In the genomic region with DNA sequence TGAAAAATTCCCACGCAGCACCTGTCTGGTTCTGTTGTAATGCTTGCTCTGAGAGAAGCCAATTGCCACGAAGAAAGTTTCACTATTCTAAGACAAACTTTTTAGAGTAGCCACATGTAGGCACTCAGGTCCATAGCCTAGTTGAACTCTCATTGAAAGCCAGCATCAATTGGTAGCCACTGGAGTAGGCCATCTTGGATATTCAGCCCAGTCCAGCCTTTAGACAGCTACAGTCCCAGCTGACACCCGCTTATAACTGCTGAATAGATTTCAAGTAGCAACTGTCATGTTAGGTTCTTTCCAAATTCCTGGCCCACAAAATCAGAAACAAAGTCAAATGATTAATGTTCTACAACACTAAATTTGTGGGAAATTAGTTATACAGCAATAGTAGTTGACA, we compare ENCODE assay signal across 18 cellular contexts. TPM values are rescaled to one million over a fixed set of nuclear protein-coding genes. Genes with fewer than 3 reads are reported as not detected.
DNase-seq lines count a peak whose midpoint lies in the region; ATAC-seq and TF ChIP-seq lines count a peak whose summit lies in the region.
"Had no signal": no experiment of that assay in that cellular context is flagged by ENCODE, and none has a peak within 500 bp of the region (broad histone marks: within the 10 kb centered on the region; RNA-seq: fewer than 3 reads in every experiment).

No MANE protein-coding gene starts in this region.

- H3K79me2 ChIP-seq in HCT116 (ENCODE audit: insufficient read depth, low read length) = no peaks in the 10 kb centered on the region

- TF ChIP-seq CTCF in HCT116 (IDR thresholded peaks at IDR 0.05 in 2 of 3, conservative IDR thresholded peaks at IDR 0.05 in 1 of 3; ENCODE audit: borderline replicate concordance in 1 of 3, insufficient read depth in 1 of 3, low read depth in 2 of 3, low read length in 2 of 3) (no peak), ascending aorta (IDR thresholded peaks at IDR 0.05) (no peak), spleen (IDR thresholded peaks at IDR 0.05 in 8 of 11, conservative IDR thresholded peaks at IDR 0.05 in 3 of 11) (no peak)

- no peak overlapping the region for H3K27ac ChIP-seq in HCT116 (ENCODE audit: low read depth, low read length)
- peak overlapping the region; percentile 73 to 75 for H3K27ac ChIP-seq in ascending aorta
- peak overlapping the region in 6 of 8 donors; percentile 28 to 63 (median 55) for H3K27ac ChIP-seq in spleen
- H3K27ac ChIP-seq: BLaER1 treated with 17β-estradiol and CSF1 and Interleukin-3, amounts not matched to agents 10 nM and 100 nM had no signal

- no TSS peak for BruUV-seq in HCT116 (replicated peaks; lab: Mats Ljungman, UMichigan)

- 80 to 88% (median 88%) methylated on average over 3 of the region's 3 CpGs for WGBS in spleen, 5 donors

- H3K9me2 ChIP-seq in HCT116 (ENCODE audit: insufficient read depth) = 0 out of 2 replicates have a peak, but pooled peaks cover 4% of the 10 kb centered on the region

- H3K27me3 ChIP-seq in HCT116 (ENCODE audit: insufficient read depth, low read length) = no peaks in the 10 kb centered on the region
- no peaks in the 10 kb centered on the region for H3K27me3 ChIP-seq in ascending aorta
- H3K27me3 ChIP-seq in spleen (replicated peaks in 1 of 7) = no peaks in the 10 kb centered on the region
- H3K27me3 ChIP-seq: BLaER1 treated with 17β-estradiol and CSF1 and Interleukin-3, amounts not matched to agents 10 nM and 100 nM had no signal

- no peak overlapping the region for H3K27ac Mint-ChIP-seq in activated CD4-positive, alpha-beta T cell treated with anti-CD3 and anti-CD28 coated beads, Interleukin-2, amount 10 ng/mL, durations not matched to agents 7 days and 5 days
- H3K27ac Mint-ChIP-seq: B cell; CD8-positive, alpha-beta T cell; H9 had no signal

- no peak overlapping the region for H3K4me3 ChIP-seq in HCT116 (replicated peaks in 1 of 2; ENCODE audit: low read depth in 1 of 2, low read length in 2 of 2)
- no peak overlapping the region for H3K4me3 ChIP-seq in ascending aorta
- H3K4me3 ChIP-seq in spleen = no peak overlapping the region
- H3K4me3 ChIP-seq: BLaER1 treated with 17β-estradiol and CSF1 and Interleukin-3, amounts not matched to agents 10 nM and 100 nM; GM12878 had no signal

- H4K20me1 ChIP-seq in HCT116 (ENCODE audit: insufficient read depth) = no peaks in the 10 kb centered on the region
- H4K20me1 ChIP-seq: BLaER1 treated with 17β-estradiol and CSF1 and Interleukin-3, amounts not matched to agents 10 nM and 100 nM had no signal

- peaks cover 14% of the 10 kb centered on the region for H3K36me3 Mint-ChIP-seq in activated CD4-positive, alpha-beta T cell treated with anti-CD3 and anti-CD28 coated beads, Interleukin-2, amount 10 ng/mL, durations not matched to agents 7 days and 5 days (ENCODE audit: low read depth)

- POLR2A ChIA-PET in HCT116 (lab: Charles Lee) = no interaction called here
- POLR2A ChIA-PET in activated CD4-positive, alpha-beta T cell treated with anti-CD3 and anti-CD28 coated beads, Interleukin-2, amount 10 ng/mL, durations not matched to agents 7 days and 5 days (lab: Charles Lee) = no interaction called here

- TF ChIP-seq POLR2A in HCT116 (IDR thresholded peaks at IDR 0.05; ENCODE audit: borderline replicate concordance, extremely low read depth, insufficient read depth, insufficient read length) (no peak), spleen (IDR thresholded peaks at IDR 0.05) (no peak)

- RAD21 ChIA-PET in HCT116 (lab: Charles Lee; ENCODE audit: low non-redundant PET in 1 of 2, low total read pairs in 2 of 2, uncharacterized antibody in 2 of 2, unreplicated experiment in 2 of 2) = no interaction called here

- no peak overlapping the region for H3K4me2 ChIP-seq in HCT116 (ENCODE audit: low read length)
- H3K4me2 ChIP-seq: BLaER1 treated with 17β-estradiol and CSF1 and Interleukin-3, amounts not matched to agents 10 nM and 100 nM had no signal

- ATAC-seq in HCT116 = no peak
- ATAC-seq: CD8-positive, alpha-beta T cell; GM12878; HepG2 had no signal

- intact Hi-C loops in HCT116 (cut with micrococcal nuclease) (no loop called here), ascending aorta (cut with DNase I) (no loop called here), spleen (cut with DNase I; ENCODE audit: low total_unique reads) (no loop called here)

- peaks cover under 1% of the 10 kb centered on the region for H3K4me1 Mint-ChIP-seq in activated CD4-positive, alpha-beta T cell treated with anti-CD3 and anti-CD28 coated beads, Interleukin-2, amount 10 ng/mL, durations not matched to agents 7 days and 5 days
- H3K4me1 Mint-ChIP-seq: B cell, H9 had no signal

- H3K36me3 ChIP-seq in HCT116 (ENCODE audit: control insufficient read depth in 1 of 2, insufficient read depth in 2 of 2, low read length in 2 of 2) = no peaks in the 10 kb centered on the region
- no peaks in the 10 kb centered on the region for H3K36me3 ChIP-seq in ascending aorta
- H3K36me3 ChIP-seq in spleen = no peaks in the 10 kb centered on the region
- H3K36me3 ChIP-seq: BLaER1 treated with 17β-estradiol and CSF1 and Interleukin-3, amounts not matched to agents 10 nM and 100 nM had no signal

- H3K4me1 ChIP-seq in HCT116 (ENCODE audit: control insufficient read depth in 1 of 2, insufficient read depth in 2 of 2, low read length in 2 of 2) = peaks cover 10 to 18% of the 10 kb centered on the region in 2 experiments
- peaks cover 0 to 9% of the 10 kb centered on the region in 2 donors for H3K4me1 ChIP-seq in ascending aorta
- H3K4me1 ChIP-seq in spleen = peaks cover 0 to 5% (median 0%) of the 10 kb centered on the region in 6 donors

- no peak overlapping the region for H3K9ac ChIP-seq in HCT116 (ENCODE audit: low read length)
- H3K9ac ChIP-seq: BLaER1 treated with 17β-estradiol and CSF1 and Interleukin-3, amounts not matched to agents 10 nM and 100 nM had no signal

- DNase-seq in HCT116 (ENCODE audit: low read depth, low spot score) = no peak
- DNase-seq in ascending aorta (ENCODE audit: low spot score in 2 of 2) = no peak
- DNase-seq in spleen = no peak
- no peak for DNase-seq in NCI-H82 treated with DMSO at 0.1 percent for 48 hours (lab: John Stamatoyannopoulos, UW; ENCODE audit: unreplicated experiment)
- DNase-seq in activated gamma-delta T cell treated with Interleukin-2 at 50 U/mL for 16 hours = no peak
- DNase-seq in activated CD4-positive, alpha-beta T cell treated with anti-CD3 and anti-CD28 coated beads, Interleukin-2, amount 10 ng/mL, durations not matched to agents 7 days and 5 days = no peak
- DNase-seq: Calu3; CD8-positive, alpha-beta T cell; DMS 273 treated with DMSO at 0.1 percent for 48 hours; DMS53; DND-41; EL; GOT3; H9 had no signal

- H2AFZ ChIP-seq in HCT116 (ENCODE audit: low read depth, low read length, poor library complexity, severe bottlenecking) = peak overlapping the region; percentile 20

- TF ChIP-seq RAD21 in HCT116 (IDR thresholded peaks at IDR 0.05; ENCODE audit: low read depth) = no peak

- H3K4me3 Mint-ChIP-seq in activated CD4-positive, alpha-beta T cell treated with anti-CD3 and anti-CD28 coated beads, Interleukin-2, amount 10 ng/mL, durations not matched to agents 7 days and 5 days = no peak overlapping the region
- H3K4me3 Mint-ChIP-seq: B cell; CD8-positive, alpha-beta T cell; H9 had no signal

- peaks cover 20% of the 10 kb centered on the region for H3K9me3 Mint-ChIP-seq in activated CD4-positive, alpha-beta T cell treated with anti-CD3 and anti-CD28 coated beads, Interleukin-2, amount 10 ng/mL, durations not matched to agents 7 days and 5 days

- CTCF ChIA-PET in HCT116 (lab: Charles Lee) = no interaction called here
- CTCF ChIA-PET in activated CD4-positive, alpha-beta T cell treated with anti-CD3 and anti-CD28 coated beads, Interleukin-2, amount 10 ng/mL, durations not matched to agents 7 days and 5 days (lab: Charles Lee) = no interaction called here

- H3K27me3 Mint-ChIP-seq in activated CD4-positive, alpha-beta T cell treated with anti-CD3 and anti-CD28 coated beads, Interleukin-2, amount 10 ng/mL, durations not matched to agents 7 days and 5 days = no peaks in the 10 kb centered on the region
- H3K27me3 Mint-ChIP-seq: B cell had no signal

- H3K9me3 ChIP-seq in HCT116 (ENCODE audit: control insufficient read depth in 1 of 2, insufficient read depth in 1 of 2, low read depth in 1 of 2, low read length in 2 of 2) (no peaks in the 10 kb centered on the region), ascending aorta (no peaks in the 10 kb centered on the region), spleen (peaks cover 0 to 11% (median 9%) of the 10 kb centered on the region in 8 donors)

TF ChIP-seq in HCT116, 20 proteins besides CTCF, POLR2A, EP300 and RAD21:
- TF ChIP-seq TCF7L2 (IDR thresholded peaks at IDR 0.05; ENCODE audit: borderline replicate concordance, extremely low read depth, insufficient read depth, insufficient read length) = no peak
- no peak for TF ChIP-seq MAX (IDR thresholded peaks at IDR 0.05)
- TF ChIP-seq SRF (IDR thresholded peaks at IDR 0.05; ENCODE audit: low read depth) = no peak
- TF ChIP-seq JUND (IDR thresholded peaks at IDR 0.05) = no peak
- no peak for TF ChIP-seq EGR1 (IDR thresholded peaks at IDR 0.05; ENCODE audit: low read depth)
- no peak for TF ChIP-seq ZFX (IDR thresholded peaks at IDR 0.05)
- TF ChIP-seq SIN3A (IDR thresholded peaks at IDR 0.05; ENCODE audit: low read depth) = no peak

RNA-seq across cellular contexts. Expression of gene CUBN, which starts 31.6 kb away (rescaled TPM):
- total RNA-seq in HCT116 (2021; ENCODE audit: unreplicated experiment) (1.2 TPM), ascending aorta (6.8 TPM), spleen (10 to 100 TPM in 1 of 7 donors, 1 to 10 TPM in 6; 2.9 to 12.1 (median 6.0) TPM)
- 0.10 and 0.39 TPM in 2 replicates for polyA plus RNA-seq in HCT116 (2012)
- under 1 TPM; 0.24 to 0.61 (median 0.35) TPM for polyA plus RNA-seq in spleen
- total RNA-seq in activated CD4-positive, alpha-beta T cell treated with anti-CD3 and anti-CD28 coated beads, Interleukin-2, amount 10 ng/mL, durations not matched to agents 7 days and 5 days = 1 to 10 TPM; 2.4 to 2.5 TPM
